In genomic region chr3:71560665-71561064, GRCh38 we compare ENCODE assay signal across 14 cellular contexts.
"Had no signal": no experiment of that assay in that cellular context is flagged by ENCODE, and none has a peak within 500 bp of the region (broad histone marks: within the 10 kb centered on the region; RNA-seq: fewer than 3 reads in every experiment).

No MANE protein-coding gene starts in this region.

- H3K4me3 ChIP-seq: esophagus muscularis mucosa, pancreas, thoracic aorta had no signal

- H3K9me3 ChIP-seq: esophagus muscularis mucosa, pancreas, thoracic aorta had no signal

- H3K36me3 ChIP-seq: esophagus muscularis mucosa, pancreas, thoracic aorta had no signal

- H3K27ac Mint-ChIP-seq: activated naive CD4-positive, alpha-beta T cell treated with anti-CD3 and anti-CD28 coated beads for 36 hours; activated naive CD8-positive, alpha-beta T cell treated with anti-CD3 and anti-CD28 coated beads, Interleukin-2, amount 50 U/mL, for 24 hours; activated T-helper 17 cell treated with anti-CD3 and anti-CD28 coated beads, Interleukin-2, amount 50 U/mL, for 72 hours; naive thymus-derived CD8-positive, alpha-beta T cell; stimulated activated effector memory CD8-positive, alpha-beta T cell treated with anti-CD3 and anti-CD28 coated beads, Interleukin-12 subunit alpha, Interleukin-12 subunit beta, amount 100 ng/mL, for 72 hours had no signal

- H3K36me3 Mint-ChIP-seq: stimulated activated effector memory CD8-positive, alpha-beta T cell treated with anti-CD3 and anti-CD28 coated beads, Interleukin-12 subunit alpha, Interleukin-12 subunit beta, amount 100 ng/mL, for 72 hours had no signal

- H3K9me3 Mint-ChIP-seq: activated naive CD4-positive, alpha-beta T cell treated with anti-CD3 and anti-CD28 coated beads for 36 hours; activated naive CD8-positive, alpha-beta T cell treated with anti-CD3 and anti-CD28 coated beads, Interleukin-2, amount 50 U/mL, for 24 hours; activated T-helper 17 cell treated with anti-CD3 and anti-CD28 coated beads, Interleukin-2, amount 50 U/mL, for 72 hours; stimulated activated effector memory CD8-positive, alpha-beta T cell treated with anti-CD3 and anti-CD28 coated beads, Interleukin-12 subunit alpha, Interleukin-12 subunit beta, amount 100 ng/mL, for 72 hours had no signal

- H3K4me1 Mint-ChIP-seq: activated T-helper 17 cell treated with anti-CD3 and anti-CD28 coated beads, Interleukin-2, amount 50 U/mL, for 72 hours had no signal

- H3K4me3 Mint-ChIP-seq: activated naive CD4-positive, alpha-beta T cell treated with anti-CD3 and anti-CD28 coated beads for 36 hours; activated naive CD8-positive, alpha-beta T cell treated with anti-CD3 and anti-CD28 coated beads, Interleukin-2, amount 50 U/mL, for 24 hours; activated T-helper 17 cell treated with anti-CD3 and anti-CD28 coated beads, Interleukin-2, amount 50 U/mL, for 72 hours; naive thymus-derived CD8-positive, alpha-beta T cell; stimulated activated effector memory CD8-positive, alpha-beta T cell treated with anti-CD3 and anti-CD28 coated beads, Interleukin-12 subunit alpha, Interleukin-12 subunit beta, amount 100 ng/mL, for 72 hours had no signal

- H3K27ac ChIP-seq: esophagus muscularis mucosa, pancreas, thoracic aorta, VCaP had no signal

- H3K27me3 ChIP-seq: esophagus muscularis mucosa, pancreas had no signal

- DNase-seq: activated CD4-positive, alpha-beta T cell treated with anti-CD3 and anti-CD28 coated beads, Interleukin-2, amount 50 U/mL, for 48 hours; activated naive CD4-positive, alpha-beta T cell treated with anti-CD3 and anti-CD28 coated beads for 36 hours; activated naive CD8-positive, alpha-beta T cell treated with anti-CD3 and anti-CD28 coated beads, Interleukin-2, amount 50 U/mL, for 24 hours; aorta; hippocampal formation; left ventricle myocardium superior; mesenchymal stem cell; naive thymus-derived CD8-positive, alpha-beta T cell; pancreas had no signal

- H3K27me3 Mint-ChIP-seq: activated naive CD8-positive, alpha-beta T cell treated with anti-CD3 and anti-CD28 coated beads, Interleukin-2, amount 50 U/mL, for 24 hours; activated T-helper 17 cell treated with anti-CD3 and anti-CD28 coated beads, Interleukin-2, amount 50 U/mL, for 72 hours; naive thymus-derived CD8-positive, alpha-beta T cell had no signal
